In the genomic region with DNA sequence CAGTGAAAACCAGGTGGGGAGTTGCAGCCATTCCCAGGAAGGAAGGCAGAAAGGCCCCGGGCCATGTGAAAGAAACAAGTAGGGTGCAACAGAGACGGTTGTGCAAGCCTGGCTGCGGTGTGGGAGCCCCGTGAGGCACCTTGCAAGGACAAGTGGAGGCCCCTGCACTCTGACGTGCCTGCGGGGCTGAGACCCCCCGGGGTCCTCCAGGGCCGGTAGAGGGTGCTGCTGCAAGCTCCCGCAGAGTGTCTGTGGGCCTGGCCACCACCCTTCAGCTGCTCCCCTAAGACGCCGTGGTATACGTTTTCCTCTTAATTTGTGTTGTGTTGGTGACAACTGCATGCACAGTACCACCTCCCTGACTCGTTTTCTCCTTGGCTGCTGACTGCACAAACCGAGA, we compare ENCODE assay signal across 18 cellular contexts. TPM values are rescaled to one million over a fixed set of nuclear protein-coding genes. Genes with fewer than 3 reads are reported as not detected.
DNase-seq lines count a peak whose midpoint lies in the region; ATAC-seq, FAIRE-seq and TF ChIP-seq lines count a peak whose summit lies in the region.
"Had no signal": no experiment of that assay in that cellular context is flagged by ENCODE, and none has a peak within 500 bp of the region (broad histone marks: within the 10 kb centered on the region; RNA-seq: fewer than 3 reads in every experiment).

No MANE protein-coding gene starts in this region.

- H3K27ac ChIP-seq in left ventricle myocardium inferior (replicated peaks): peak overlapping the region; percentile 4
- H3K27ac ChIP-seq in heart right ventricle: no peak overlapping the region
- H3K27ac ChIP-seq in RWPE2 (ENCODE audit: poor library complexity, severe bottlenecking): peak overlapping the region; percentile 95
- peak overlapping the region; percentile 75 for H3K27ac ChIP-seq in endothelial cell of umbilical vein (ENCODE audit: insufficient read depth, low read depth, low read length)

- no peak overlapping the region for H3K4me3 ChIP-seq in left ventricle myocardium inferior
- H3K4me3 ChIP-seq in heart right ventricle: no peak overlapping the region
- no peak overlapping the region for H3K4me3 ChIP-seq in RWPE2 (ENCODE audit: severe bottlenecking)
- H3K4me3 ChIP-seq in endothelial cell of umbilical vein (replicated peaks in 1 of 3; ENCODE audit: insufficient read depth in 1 of 3, low read depth in 1 of 3, low read length in 3 of 3): no peak overlapping the region
- peak overlapping the region; percentile 33 for H3K4me3 ChIP-seq in skeletal muscle satellite cell (ENCODE audit: low read length)
- H3K4me3 ChIP-seq: GM12878 had no signal

- H3K36me3 ChIP-seq in left ventricle myocardium inferior (no peaks in the 10 kb centered on the region), heart right ventricle (no peaks in the 10 kb centered on the region), RWPE2 (ENCODE audit: low read depth) (no peaks in the 10 kb centered on the region), endothelial cell of umbilical vein (ENCODE audit: control insufficient read depth in 2 of 2, extremely low read depth in 1 of 2, insufficient read depth in 2 of 2, low read length in 2 of 2) (no peaks in the 10 kb centered on the region), skeletal muscle satellite cell (ENCODE audit: insufficient read depth, low read length) (no peaks in the 10 kb centered on the region)

- no peaks in the 10 kb centered on the region for H3K27me3 ChIP-seq in left ventricle myocardium inferior (ENCODE audit: low read depth)
- H3K27me3 ChIP-seq in heart right ventricle: peaks cover 0 to 23% (median 4%) of the 10 kb centered on the region in 7 donors
- H3K27me3 ChIP-seq in RWPE2 (ENCODE audit: insufficient read depth, poor library complexity, severe bottlenecking): no peaks in the 10 kb centered on the region
- peaks cover 0 to 5% of the 10 kb centered on the region in 2 experiments for H3K27me3 ChIP-seq in endothelial cell of umbilical vein (ENCODE audit: control insufficient read depth in 2 of 2, insufficient read depth in 2 of 2, low read length in 2 of 2)
- no peaks in the 10 kb centered on the region for H3K27me3 ChIP-seq in skeletal muscle satellite cell (ENCODE audit: control insufficient read depth, insufficient read depth, low read length)

- FAIRE-seq in endothelial cell of umbilical vein (lab: Jason Lieb, UNC): peak; percentile 49
- FAIRE-seq: GM12878 had no signal

- H3K9ac ChIP-seq in endothelial cell of umbilical vein (replicated peaks; ENCODE audit: extremely low read depth, insufficient read depth, low read length) (peak overlapping the region; percentile 36), skeletal muscle satellite cell (ENCODE audit: low read depth, low read length) (no peak overlapping the region)

- ATAC-seq in heart right ventricle (no peak), RWPE2 (ENCODE audit: low read depth) (no peak), HG03175 (IDR thresholded peaks at IDR 0.05; ENCODE audit: unreplicated experiment) (no peak)
- ATAC-seq: GM12878 had no signal

- CTCF ChIA-PET in endothelial cell of umbilical vein (lab: Charles Lee): interaction anchor here (0.9 to 2.6 kb wide), 7 partner anchors 12 to 637 kb away, joined by 3 to 14 read pairs (median 4); a partner anchor contains a TSS

- DNase-seq in left ventricle myocardium inferior (no peak), heart right ventricle (no peak), RWPE2 (ENCODE audit: low spot score) (no peak), endothelial cell of umbilical vein (ENCODE audit: low read depth, low spot score) (no peak), AG08395 (ENCODE audit: low spot score) (no peak), T-helper 2 cell (no peak)
- DNase-seq: C1 segment of cervical spinal cord, GDM1, KBM-7, NCI-H1417 treated with DMSO at 0.1 percent for 48 hours, NCI-H2171 treated with DMSO at 0.1 percent for 48 hours, NCI-H446 treated with DMSO at 0.1 percent for 48 hours, NCI-H774, Right ventricle myocardium superior had no signal

- no TSS peak for BruUV-seq in endothelial cell of umbilical vein (replicated peaks; lab: Mats Ljungman, UMichigan)

- dilution Hi-C loops in endothelial cell of umbilical vein (cut with MboI; ENCODE audit: extremely low pct_ligation_motif_present, low sequenced_read_pairs): no loop called here

- H3K4me1 ChIP-seq in left ventricle myocardium inferior (peaks cover 10% of the 10 kb centered on the region), heart right ventricle (peaks cover 0 to 20% (median 3%) of the 10 kb centered on the region in 9 donors), RWPE2 (ENCODE audit: insufficient read depth, poor library complexity, severe bottlenecking) (peaks cover 23% of the 10 kb centered on the region), endothelial cell of umbilical vein (ENCODE audit: control insufficient read depth, extremely low read depth, insufficient read depth, low read length) (peaks cover 24% of the 10 kb centered on the region), skeletal muscle satellite cell (ENCODE audit: control insufficient read depth, insufficient read depth, low read length) (peaks cover 16% of the 10 kb centered on the region)

- H3K9me1 ChIP-seq in endothelial cell of umbilical vein (replicated peaks; ENCODE audit: control insufficient read depth, extremely low read depth, insufficient read depth, low read length): no peaks in the 10 kb centered on the region

- TF ChIP-seq CTCF in left ventricle myocardium inferior (IDR thresholded peaks at IDR 0.05; ENCODE audit: borderline replicate concordance): no peak
- TF ChIP-seq CTCF in heart right ventricle (IDR thresholded peaks at IDR 0.05): no peak
- TF ChIP-seq CTCF in RWPE2 (IDR thresholded peaks at IDR 0.05; ENCODE audit: poor library complexity, severe bottlenecking): no peak
- no peak for TF ChIP-seq CTCF in endothelial cell of umbilical vein (IDR thresholded peaks at IDR 0.05; ENCODE audit: extremely low read depth in 1 of 2, insufficient read depth in 1 of 2, low read depth in 1 of 2, low read length in 2 of 2)

- intact Hi-C loops in left ventricle myocardium inferior (cut with micrococcal nuclease) (no loop called here), heart right ventricle (cut with DNase I) (loop anchor here in 1 of 10 donors (10.0 kb wide), 1 partner anchor 58 kb away; no protein-coding TSS in a partner anchor), endothelial cell of umbilical vein (cut with micrococcal nuclease) (loop anchor here (2.0 to 5.0 kb wide), 2 partner anchors 139 to 296 kb away; no protein-coding TSS in a partner anchor)

- WGBS in heart right ventricle, 2 donors: 80 to 82% methylated on average over 14 of the region's 14 CpGs

- no peak overlapping the region for H2AFZ ChIP-seq in endothelial cell of umbilical vein (ENCODE audit: low read depth, low read length)

- no peaks in the 10 kb centered on the region for H4K20me1 ChIP-seq in endothelial cell of umbilical vein (replicated peaks; ENCODE audit: control insufficient read depth, extremely low read depth, insufficient read depth, low read length)

- H3K9me3 ChIP-seq in left ventricle myocardium inferior (replicated peaks) (peaks cover 3% of the 10 kb centered on the region), heart right ventricle (peaks cover 0 to 7% (median 0%) of the 10 kb centered on the region in 11 donors), RWPE2 (ENCODE audit: severe bottlenecking) (no peaks in the 10 kb centered on the region), endothelial cell of umbilical vein (replicated peaks; ENCODE audit: control insufficient read depth, insufficient read depth, low read length) (no peaks in the 10 kb centered on the region), skeletal muscle satellite cell (replicated peaks; ENCODE audit: low read length) (no peaks in the 10 kb centered on the region)

- H3K4me2 ChIP-seq in endothelial cell of umbilical vein (ENCODE audit: insufficient read depth, low read length) (peak overlapping the region; percentile 65), skeletal muscle satellite cell (ENCODE audit: low read length) (peak overlapping the region; percentile 42)

- no peak for TF ChIP-seq POLR2A in endothelial cell of umbilical vein (IDR thresholded peaks at IDR 0.05; ENCODE audit: low read depth, low read length)

- POLR2A ChIA-PET in endothelial cell of umbilical vein (lab: Charles Lee): no interaction called here

- H3K79me2 ChIP-seq in endothelial cell of umbilical vein (ENCODE audit: control insufficient read depth, insufficient read depth, low read length): no peaks in the 10 kb centered on the region

TF ChIP-seq in endothelial cell of umbilical vein, 7 proteins besides CTCF, POLR2A, EP300 and RAD21:
- TF ChIP-seq FOS (IDR thresholded peaks at IDR 0.05; ENCODE audit: borderline replicate concordance, insufficient read depth, low read length) (no peak), EZH2 (IDR thresholded peaks at IDR 0.05; ENCODE audit: borderline replicate concordance, low read depth, low read length, severe bottlenecking) (no peak), MYC (IDR thresholded peaks at IDR 0.05; ENCODE audit: low read depth, low read length) (no peak), JUN (IDR thresholded peaks at IDR 0.05; ENCODE audit: borderline replicate concordance, insufficient read depth, insufficient read length, low read depth) (no peak)
TF ChIP-seq in endothelial cell of umbilical vein: peak in this region for 0.

RNA-seq across cellular contexts. Expression of a gene that starts 27.4 kb away (rescaled TPM):
- total RNA-seq in left ventricle myocardium inferior (not detected), heart right ventricle (not detected), endothelial cell of umbilical vein (not detected in 2 replicates)
- polyA plus RNA-seq in heart right ventricle (not detected), endothelial cell of umbilical vein (not detected in 2 replicates)
- not detected in 2 replicates for polyA plus RNA-seq in endothelial cell of umbilical vein (2011; cell fraction: cytosol; rRNA removed)
- polyA plus RNA-seq in endothelial cell of umbilical vein (2011; cell fraction: nucleus; rRNA removed): not detected in 2 replicates
- polyA plus RNA-seq in endothelial cell of umbilical vein (2012): not detected in 2 replicates
- polyA minus RNA-seq in endothelial cell of umbilical vein: not detected in 2 replicates
- polyA minus RNA-seq in endothelial cell of umbilical vein (2011; cell fraction: cytosol; rRNA and poly(A)+ RNA removed): not detected
- polyA minus RNA-seq in endothelial cell of umbilical vein (2011; cell fraction: nucleus; rRNA and poly(A)+ RNA removed): not detected in 2 replicates
- not detected in 2 replicates for total RNA-seq in skeletal muscle satellite cell (2012; rRNA removed)
- total RNA-seq: GM12878, HT1080, Right ventricle myocardium superior had no signal
- polyA plus RNA-seq: GM12878 had no signal

Comparison
In these comparisons a context has a peak if more than half of its experiments do, and no peak if none do; other contexts are left out.
1. H3K27ac ChIP-seq: peak in left ventricle myocardium inferior (single experiment), RWPE2 (single experiment) and endothelial cell of umbilical vein (single experiment); none in heart right ventricle (0 of 10).